Comparison of ENCODE assay signal across 19 cellular contexts in the genomic region with DNA sequence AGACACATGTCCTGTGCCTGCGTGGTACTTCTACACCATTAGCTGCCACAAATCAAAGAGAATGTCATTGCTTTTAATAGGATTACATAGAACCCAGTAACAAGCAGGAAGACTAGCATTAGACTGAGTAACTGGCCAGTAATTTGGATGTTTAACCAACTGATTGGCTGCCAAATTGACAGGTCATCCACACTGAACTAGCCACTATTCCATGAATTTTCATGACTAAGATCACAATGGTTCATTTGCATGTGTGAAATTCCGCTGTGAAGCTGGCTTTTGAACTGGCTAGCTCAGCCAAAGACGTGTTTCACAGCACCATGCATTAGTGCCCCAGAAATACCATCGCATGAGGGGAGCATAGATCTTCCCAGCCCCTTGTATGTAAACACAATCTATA.
DNase-seq lines count a peak whose midpoint lies in the region; ATAC-seq and TF ChIP-seq lines count a peak whose summit lies in the region.
"Had no signal": no experiment of that assay in that cellular context is flagged by ENCODE, and none has a peak within 500 bp of the region (broad histone marks: within the 10 kb centered on the region; RNA-seq: fewer than 3 reads in every experiment).

No MANE protein-coding gene starts in this region.

- H3K27ac ChIP-seq in PC-3 (ENCODE audit: low read length), result no peak overlapping the region
- no peak overlapping the region for H3K27ac ChIP-seq in stomach
- H3K27ac ChIP-seq: gastroesophageal sphincter, thyroid gland had no signal

- no peaks in the 10 kb centered on the region for H3K9me2 ChIP-seq in PC-3 (replicated peaks; ENCODE audit: low read length)

- H3K4me3 ChIP-seq in PC-3 (ENCODE audit: low read length) (no peak overlapping the region), stomach (no peak overlapping the region)
- H3K4me3 ChIP-seq: gastroesophageal sphincter, thyroid gland had no signal

- H3K4me1 ChIP-seq in PC-3 (ENCODE audit: insufficient read depth, low read length) (no peaks in the 10 kb centered on the region), stomach (no peaks in the 10 kb centered on the region)
- H3K4me1 ChIP-seq: gastroesophageal sphincter, thyroid gland had no signal

- no peaks in the 10 kb centered on the region for H3K4me1 Mint-ChIP-seq in activated naive CD4-positive, alpha-beta T cell treated with anti-CD3 and anti-CD28 coated beads, Interleukin-2, amount 50 U/mL, for 24 hours
- peaks cover 6% of the 10 kb centered on the region for H3K4me1 Mint-ChIP-seq in nephron progenitor cell

- H3K27me3 Mint-ChIP-seq in activated naive CD4-positive, alpha-beta T cell treated with anti-CD3 and anti-CD28 coated beads, Interleukin-2, amount 50 U/mL, for 24 hours, result no peaks in the 10 kb centered on the region
- peaks cover 9% of the 10 kb centered on the region for H3K27me3 Mint-ChIP-seq in nephron progenitor cell (ENCODE audit: low read depth, poor library complexity)

- intact Hi-C loops in PC-3 (cut with micrococcal nuclease), result no loop called here
- intact Hi-C loops in stomach (cut with DNase I; ENCODE audit: low total_unique reads), result no loop called here

- CTCF ChIA-PET in PC-3 (lab: Charles Lee), result no interaction called here

- no peaks in the 10 kb centered on the region for H3K79me2 ChIP-seq in PC-3 (ENCODE audit: low read length)

- POLR2A ChIA-PET in PC-3 (lab: Charles Lee; ENCODE audit: unreplicated experiment), result no interaction called here

- TF ChIP-seq CTCF in PC-3 (conservative IDR thresholded peaks at IDR 0.05; ENCODE audit: low read depth, low read length) (no peak), nephron progenitor cell (IDR thresholded peaks at IDR 0.05) (no peak), stomach (IDR thresholded peaks at IDR 0.05) (no peak)

- no peak overlapping the region for H3K4me3 Mint-ChIP-seq in activated naive CD4-positive, alpha-beta T cell treated with anti-CD3 and anti-CD28 coated beads, Interleukin-2, amount 50 U/mL, for 24 hours
- H3K4me3 Mint-ChIP-seq in nephron progenitor cell, result no peak overlapping the region
- H3K4me3 Mint-ChIP-seq: activated CD8-positive, alpha-beta T cell treated with anti-CD3 and anti-CD28 coated beads, Interleukin-2, amount 10 ng/mL, durations not matched to agents 7 days and 5 days; activated T-helper 1 cell treated with anti-CD3 and anti-CD28 coated beads, Interleukin-12 subunit alpha, Interleukin-12 subunit beta, Interleukin-2, Interleukin-4 antibody, amounts not matched to agents 30 ng/mL and 10 ng/mL and 1 ng/mL, durations not matched to agents 14 hours and 24 hours and 36 hours had no signal

- H3K9me3 ChIP-seq in PC-3 (ENCODE audit: low read length) (no peaks in the 10 kb centered on the region), stomach (no peaks in the 10 kb centered on the region)
- H3K9me3 ChIP-seq: gastroesophageal sphincter, thyroid gland had no signal

- no peak overlapping the region for H3K9ac ChIP-seq in PC-3 (ENCODE audit: low read length)

- H3K4me2 ChIP-seq in PC-3 (ENCODE audit: low read length), result no peak overlapping the region

- TF ChIP-seq EP300 in stomach (IDR thresholded peaks at IDR 0.05), result no peak

- H4K20me1 ChIP-seq in PC-3 (ENCODE audit: low read length), result no peaks in the 10 kb centered on the region

- DNase-seq in activated naive CD4-positive, alpha-beta T cell treated with anti-CD3 and anti-CD28 coated beads, Interleukin-2, amount 50 U/mL, for 72 hours (ENCODE audit: low spot score in 2 of 2), result no peak
- DNase-seq in PC-3 (peak; percentile 23), iPS DF 19.7 (ENCODE audit: low read depth, low spot score) (peak; percentile 15), nephron progenitor cell (no peak), stomach (no peak), NCI-H1105 (lab: John Stamatoyannopoulos, UW) (no peak), ACHN (no peak)
- DNase-seq: 8988T; activated CD8-positive, alpha-beta T cell treated with anti-CD3 and anti-CD28 coated beads, Interleukin-2, amount 10 ng/mL, durations not matched to agents 7 days and 5 days; cerebellar nuclear complex; mesenchymal stem cell; MM.1S; NCI-H2081; NCI-H526; stimulated activated CD4-positive, alpha-beta T cell treated with anti-CD3 and anti-CD28 coated beads, Interleukin-4, amount 100 ng/mL, for 4 hours; thyroid gland had no signal

- H3K36me3 Mint-ChIP-seq in activated naive CD4-positive, alpha-beta T cell treated with anti-CD3 and anti-CD28 coated beads, Interleukin-2, amount 50 U/mL, for 24 hours, result no peaks in the 10 kb centered on the region
- H3K36me3 Mint-ChIP-seq in activated naive CD4-positive, alpha-beta T cell treated with anti-CD3 and anti-CD28 coated beads, Interleukin-2, amount 50 U/mL, for 72 hours, result no peaks in the 10 kb centered on the region
- H3K36me3 Mint-ChIP-seq in nephron progenitor cell (ENCODE audit: low read depth), result no peaks in the 10 kb centered on the region

- in situ Hi-C loops in ACHN (cut with HindIII; ENCODE audit: low pct_ligation_motif_present, low pct_unique_long_range_greater_than_20kb, low sequenced_read_pairs), result no loop called here

- no peaks in the 10 kb centered on the region for H3K9me3 Mint-ChIP-seq in activated naive CD4-positive, alpha-beta T cell treated with anti-CD3 and anti-CD28 coated beads, Interleukin-2, amount 50 U/mL, for 24 hours
- peaks cover 0 to 5% of the 10 kb centered on the region in 2 donors for H3K9me3 Mint-ChIP-seq in activated naive CD4-positive, alpha-beta T cell treated with anti-CD3 and anti-CD28 coated beads, Interleukin-2, amount 50 U/mL, for 72 hours
- H3K9me3 Mint-ChIP-seq in nephron progenitor cell, result no peaks in the 10 kb centered on the region
- H3K9me3 Mint-ChIP-seq: activated T-helper 1 cell treated with anti-CD3 and anti-CD28 coated beads, Interleukin-12 subunit alpha, Interleukin-12 subunit beta, Interleukin-2, Interleukin-4 antibody, amounts not matched to agents 30 ng/mL and 10 ng/mL and 1 ng/mL, durations not matched to agents 14 hours and 24 hours and 36 hours had no signal

- WGBS in stomach, 5 donors, result 87 to 92% (median 91%) methylated on average over 4 of the region's 4 CpGs

- H3K36me3 ChIP-seq in PC-3 (ENCODE audit: low read depth, low read length) (no peaks in the 10 kb centered on the region), stomach (no peaks in the 10 kb centered on the region)
- H3K36me3 ChIP-seq: gastroesophageal sphincter, thyroid gland had no signal

- H3K27me3 ChIP-seq in PC-3 (ENCODE audit: low read length), result no peaks in the 10 kb centered on the region
- no peaks in the 10 kb centered on the region for H3K27me3 ChIP-seq in stomach
- H3K27me3 ChIP-seq: gastroesophageal sphincter, thyroid gland had no signal

- no peak for TF ChIP-seq POLR2A in stomach (IDR thresholded peaks at IDR 0.05)

- no peaks in the 10 kb centered on the region for H3F3A ChIP-seq in PC-3 (ENCODE audit: low read length, unreplicated experiment)

- peak overlapping the region; percentile 20 for H3K27ac Mint-ChIP-seq in activated naive CD4-positive, alpha-beta T cell treated with anti-CD3 and anti-CD28 coated beads, Interleukin-2, amount 50 U/mL, for 24 hours
- no peak overlapping the region for H3K27ac Mint-ChIP-seq in activated naive CD4-positive, alpha-beta T cell treated with anti-CD3 and anti-CD28 coated beads, Interleukin-2, amount 50 U/mL, for 72 hours
- no peak overlapping the region for H3K27ac Mint-ChIP-seq in nephron progenitor cell
- H3K27ac Mint-ChIP-seq: activated CD8-positive, alpha-beta T cell treated with anti-CD3 and anti-CD28 coated beads, Interleukin-2, amount 10 ng/mL, durations not matched to agents 7 days and 5 days; activated T-helper 1 cell treated with anti-CD3 and anti-CD28 coated beads, Interleukin-12 subunit alpha, Interleukin-12 subunit beta, Interleukin-2, Interleukin-4 antibody, amounts not matched to agents 30 ng/mL and 10 ng/mL and 1 ng/mL, durations not matched to agents 14 hours and 24 hours and 36 hours had no signal

- BruUV-seq in PC-3 (replicated peaks; lab: Mats Ljungman, UMichigan), result no TSS peak

- no peak for ATAC-seq in activated naive CD4-positive, alpha-beta T cell treated with anti-CD3 and anti-CD28 coated beads, Interleukin-2, amount 50 U/mL, for 72 hours
- no peak for ATAC-seq in PC-3
- ATAC-seq: activated CD8-positive, alpha-beta T cell treated with anti-CD3 and anti-CD28 coated beads, Interleukin-2, amount 10 ng/mL, durations not matched to agents 7 days and 5 days; gastroesophageal sphincter had no signal

- H2AFZ ChIP-seq in PC-3 (ENCODE audit: low read length), result no peak overlapping the region

Comparison
In these comparisons a context has a peak if more than half of its experiments do, and no peak if none do; other contexts are left out.
1. DNase-seq: peak in PC-3 (single experiment) and iPS DF 19.7 (single experiment); none in activated naive CD4-positive, alpha-beta T cell treated with anti-CD3 and anti-CD28 coated beads, Interleukin-2, amount 50 U/mL, for 72 hours (0 of 2), nephron progenitor cell (single experiment), stomach (single experiment), NCI-H1105 (single experiment) and ACHN (single experiment).